1 cellular context compared by ENCODE assay signal in the genomic region with DNA sequence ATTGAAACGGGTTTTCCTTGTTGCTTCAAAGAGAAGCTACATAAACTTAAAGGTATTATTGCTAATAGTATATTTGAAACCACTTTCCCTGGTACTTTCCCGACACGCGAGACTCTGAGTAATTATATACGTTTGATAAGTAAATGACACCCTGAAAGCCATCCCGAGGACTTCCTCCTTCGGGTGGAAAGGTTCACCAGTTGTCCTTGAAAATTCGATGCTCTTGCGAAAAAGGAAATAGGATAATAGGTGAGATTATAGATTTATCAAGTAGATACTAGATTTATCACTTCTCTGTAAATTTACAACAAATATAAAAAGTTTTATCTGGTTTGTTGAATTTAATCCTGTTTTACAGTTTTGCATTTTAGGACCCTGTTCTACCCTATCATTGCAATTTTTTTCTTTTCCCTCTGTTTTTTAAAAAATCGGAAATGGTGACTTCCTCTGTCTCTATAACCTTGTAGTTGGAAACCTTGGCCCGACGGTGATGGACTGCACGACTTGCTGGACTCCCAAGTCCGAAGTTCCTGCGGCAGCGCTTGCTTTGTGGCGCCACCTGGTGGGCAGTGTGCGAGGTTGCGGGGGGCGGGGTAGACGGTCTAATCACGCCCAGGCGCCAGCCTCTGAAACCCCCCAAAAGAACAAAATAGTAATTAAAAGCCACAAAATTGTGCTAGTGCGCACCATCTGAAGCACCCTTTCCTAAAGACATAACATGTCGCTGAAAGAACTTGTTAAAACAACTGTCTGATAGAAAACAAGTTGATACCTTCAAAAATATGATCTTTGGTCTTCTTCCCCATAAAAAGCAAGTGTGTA.
TF ChIP-seq lines count a peak whose summit lies in the region.

No MANE protein-coding gene starts in this region.

TF ChIP-seq in HEK293, 187 proteins besides CTCF, POLR2A, EP300 and RAD21 (continued from another document and continues in another):
- TF ChIP-seq, protein P1, sequence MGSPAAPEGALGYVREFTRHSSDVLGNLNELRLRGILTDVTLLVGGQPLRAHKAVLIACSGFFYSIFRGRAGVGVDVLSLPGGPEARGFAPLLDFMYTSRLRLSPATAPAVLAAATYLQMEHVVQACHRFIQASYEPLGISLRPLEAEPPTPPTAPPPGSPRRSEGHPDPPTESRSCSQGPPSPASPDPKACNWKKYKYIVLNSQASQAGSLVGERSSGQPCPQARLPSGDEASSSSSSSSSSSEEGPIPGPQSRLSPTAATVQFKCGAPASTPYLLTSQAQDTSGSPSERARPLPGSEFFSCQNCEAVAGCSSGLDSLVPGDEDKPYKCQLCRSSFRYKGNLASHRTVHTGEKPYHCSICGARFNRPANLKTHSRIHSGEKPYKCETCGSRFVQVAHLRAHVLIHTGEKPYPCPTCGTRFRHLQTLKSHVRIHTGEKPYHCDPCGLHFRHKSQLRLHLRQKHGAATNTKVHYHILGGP (tag by site-specific recombination; IDR thresholded peaks at IDR 0.05): no peak
- TF ChIP-seq ZBTB8A (tag by site-specific recombination; IDR thresholded peaks at IDR 0.05) (0 out of 2 replicates have a peak, but pooled peaks have one; percentile 13), ZNF211 (tag by site-specific recombination; IDR thresholded peaks at IDR 0.05; ENCODE audit: low read depth) (no peak), HOXA7 (CRISPR knock-in tag; IDR thresholded peaks at IDR 0.05; ENCODE audit: borderline replicate concordance) (no peak), ZNF366 (tag by site-specific recombination; conservative IDR thresholded peaks at IDR 0.05) (no peak), ZFP3 (tag by site-specific recombination; IDR thresholded peaks at IDR 0.05; ENCODE audit: low read depth) (no peak), PRDM1 (tag by site-specific recombination; IDR thresholded peaks at IDR 0.05) (peak; percentile 32; the same call in 1 of the 2 replicates), ZSCAN30 (tag by site-specific recombination; IDR thresholded peaks at IDR 0.05) (no peak), IKZF3 (tag by site-specific recombination; IDR thresholded peaks at IDR 0.05) (no peak), ZNF701 (tag by site-specific recombination; IDR thresholded peaks at IDR 0.05) (no peak), ZNF600 (tag by site-specific recombination; IDR thresholded peaks at IDR 0.05) (peak; percentile 63), ZNF555 (tag by site-specific recombination; conservative IDR thresholded peaks at IDR 0.05) (no peak), SP7 (tag by site-specific recombination; IDR thresholded peaks at IDR 0.05) (no peak), ZNF76 (tag by site-specific recombination; IDR thresholded peaks at IDR 0.05; ENCODE audit: borderline replicate concordance, low read depth) (no peak), ZNF404 (tag by site-specific recombination; IDR thresholded peaks at IDR 0.05) (no peak), ZNF530 (tag by site-specific recombination; IDR thresholded peaks at IDR 0.05; ENCODE audit: low read depth) (no peak), ZNF624 (tag by site-specific recombination; IDR thresholded peaks at IDR 0.05) (no peak), KLF7 (tag by site-specific recombination; IDR thresholded peaks at IDR 0.05; ENCODE audit: borderline replicate concordance) (no peak), ZNF184 (tag by site-specific recombination; IDR thresholded peaks at IDR 0.05) (no peak), ZNF23 (tag by site-specific recombination; IDR thresholded peaks at IDR 0.05; ENCODE audit: borderline replicate concordance) (no peak), SCRT2 (tag by site-specific recombination; IDR thresholded peaks at IDR 0.05) (no peak), ZNF423 (tag by site-specific recombination; IDR thresholded peaks at IDR 0.05) (no peak), ZBTB17 (tag by site-specific recombination; IDR thresholded peaks at IDR 0.05) (no peak; the same call in none of the 2 replicates), ZNF621 (tag by site-specific recombination; IDR thresholded peaks at IDR 0.05) (no peak), ZNF121 (tag by site-specific recombination; IDR thresholded peaks at IDR 0.05) (no peak), ZNF324 (tag by site-specific recombination; IDR thresholded peaks at IDR 0.05) (no peak), ZNF48 (tag by site-specific recombination; IDR thresholded peaks at IDR 0.05) (no peak), ZNF132 (tag by site-specific recombination; IDR thresholded peaks at IDR 0.05; ENCODE audit: borderline replicate concordance) (no peak), ZNF350 (tag by site-specific recombination; IDR thresholded peaks at IDR 0.05) (no peak), BCL11A (tag by site-specific recombination; IDR thresholded peaks at IDR 0.05; ENCODE audit: low read depth) (peak; percentile 86; the same call in 1 of the 2 replicates), ZNF140 (tag by site-specific recombination; IDR thresholded peaks at IDR 0.05) (no peak), ZEB2 (tag by site-specific recombination; IDR thresholded peaks at IDR 0.05) (0 out of 2 replicates have a peak, but pooled peaks have one; percentile 18), ZNF266 (tag by site-specific recombination; IDR thresholded peaks at IDR 0.05; ENCODE audit: low read depth) (no peak), ZNF169 (tag by site-specific recombination; IDR thresholded peaks at IDR 0.05) (no peak)
- TF ChIP-seq, protein P2, sequence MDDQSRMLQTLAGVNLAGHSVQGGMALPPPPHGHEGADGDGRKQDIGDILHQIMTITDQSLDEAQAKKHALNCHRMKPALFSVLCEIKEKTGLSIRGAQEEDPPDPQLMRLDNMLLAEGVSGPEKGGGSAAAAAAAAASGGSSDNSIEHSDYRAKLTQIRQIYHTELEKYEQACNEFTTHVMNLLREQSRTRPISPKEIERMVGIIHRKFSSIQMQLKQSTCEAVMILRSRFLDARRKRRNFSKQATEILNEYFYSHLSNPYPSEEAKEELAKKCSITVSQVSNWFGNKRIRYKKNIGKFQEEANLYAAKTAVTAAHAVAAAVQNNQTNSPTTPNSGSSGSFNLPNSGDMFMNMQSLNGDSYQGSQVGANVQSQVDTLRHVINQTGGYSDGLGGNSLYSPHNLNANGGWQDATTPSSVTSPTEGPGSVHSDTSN (CRISPR knock-in tag; IDR thresholded peaks at IDR 0.05): no peak
- TF ChIP-seq, protein P3, sequence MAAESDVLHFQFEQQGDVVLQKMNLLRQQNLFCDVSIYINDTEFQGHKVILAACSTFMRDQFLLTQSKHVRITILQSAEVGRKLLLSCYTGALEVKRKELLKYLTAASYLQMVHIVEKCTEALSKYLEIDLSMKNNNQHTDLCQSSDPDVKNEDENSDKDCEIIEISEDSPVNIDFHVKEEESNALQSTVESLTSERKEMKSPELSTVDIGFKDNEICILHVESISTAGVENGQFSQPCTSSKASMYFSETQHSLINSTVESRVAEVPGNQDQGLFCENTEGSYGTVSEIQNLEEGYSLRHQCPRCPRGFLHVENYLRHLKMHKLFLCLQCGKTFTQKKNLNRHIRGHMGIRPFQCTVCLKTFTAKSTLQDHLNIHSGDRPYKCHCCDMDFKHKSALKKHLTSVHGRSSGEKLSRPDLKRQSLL (tag by site-specific recombination; IDR thresholded peaks at IDR 0.05): peak; percentile 79
- TF ChIP-seq, protein P4, sequence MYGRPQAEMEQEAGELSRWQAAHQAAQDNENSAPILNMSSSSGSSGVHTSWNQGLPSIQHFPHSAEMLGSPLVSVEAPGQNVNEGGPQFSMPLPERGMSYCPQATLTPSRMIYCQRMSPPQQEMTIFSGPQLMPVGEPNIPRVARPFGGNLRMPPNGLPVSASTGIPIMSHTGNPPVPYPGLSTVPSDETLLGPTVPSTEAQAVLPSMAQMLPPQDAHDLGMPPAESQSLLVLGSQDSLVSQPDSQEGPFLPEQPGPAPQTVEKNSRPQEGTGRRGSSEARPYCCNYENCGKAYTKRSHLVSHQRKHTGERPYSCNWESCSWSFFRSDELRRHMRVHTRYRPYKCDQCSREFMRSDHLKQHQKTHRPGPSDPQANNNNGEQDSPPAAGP (tag by site-specific recombination; IDR thresholded peaks at IDR 0.05): no peak
- TF ChIP-seq, protein P5, sequence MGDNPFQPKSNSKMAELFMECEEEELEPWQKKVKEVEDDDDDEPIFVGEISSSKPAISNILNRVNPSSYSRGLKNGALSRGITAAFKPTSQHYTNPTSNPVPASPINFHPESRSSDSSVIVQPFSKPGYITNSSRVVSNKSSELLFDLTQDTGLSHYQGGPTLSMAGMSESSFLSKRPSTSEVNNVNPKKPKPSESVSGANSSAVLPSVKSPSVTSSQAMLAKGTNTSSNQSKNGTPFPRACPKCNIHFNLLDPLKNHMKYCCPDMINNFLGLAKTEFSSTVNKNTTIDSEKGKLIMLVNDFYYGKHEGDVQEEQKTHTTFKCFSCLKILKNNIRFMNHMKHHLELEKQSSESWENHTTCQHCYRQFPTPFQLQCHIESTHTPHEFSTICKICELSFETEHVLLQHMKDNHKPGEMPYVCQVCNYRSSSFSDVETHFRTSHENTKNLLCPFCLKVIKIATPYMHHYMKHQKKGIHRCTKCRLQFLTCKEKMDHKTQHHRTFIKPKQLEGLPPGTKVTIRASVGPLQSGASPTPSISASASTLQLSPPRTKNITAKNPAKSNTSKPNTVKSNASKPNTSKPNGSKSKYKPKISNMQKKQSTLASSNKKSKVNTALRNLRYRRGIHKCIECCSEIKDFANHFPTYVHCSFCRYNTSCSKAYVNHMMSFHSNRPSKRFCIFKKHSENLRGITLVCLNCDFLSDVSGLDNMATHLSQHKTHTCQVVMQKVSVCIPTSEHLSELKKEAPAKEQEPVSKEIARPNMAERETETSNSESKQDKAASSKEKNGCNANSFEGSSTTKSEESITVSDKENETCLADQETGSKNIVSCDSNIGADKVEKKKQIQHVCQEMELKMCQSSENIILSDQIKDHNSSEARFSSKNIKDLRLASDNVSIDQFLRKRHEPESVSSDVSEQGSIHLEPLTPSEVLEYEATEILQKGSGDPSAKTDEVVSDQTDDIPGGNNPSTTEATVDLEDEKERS (tag by site-specific recombination; IDR thresholded peaks at IDR 0.05): no peak
- TF ChIP-seq, protein P6, sequence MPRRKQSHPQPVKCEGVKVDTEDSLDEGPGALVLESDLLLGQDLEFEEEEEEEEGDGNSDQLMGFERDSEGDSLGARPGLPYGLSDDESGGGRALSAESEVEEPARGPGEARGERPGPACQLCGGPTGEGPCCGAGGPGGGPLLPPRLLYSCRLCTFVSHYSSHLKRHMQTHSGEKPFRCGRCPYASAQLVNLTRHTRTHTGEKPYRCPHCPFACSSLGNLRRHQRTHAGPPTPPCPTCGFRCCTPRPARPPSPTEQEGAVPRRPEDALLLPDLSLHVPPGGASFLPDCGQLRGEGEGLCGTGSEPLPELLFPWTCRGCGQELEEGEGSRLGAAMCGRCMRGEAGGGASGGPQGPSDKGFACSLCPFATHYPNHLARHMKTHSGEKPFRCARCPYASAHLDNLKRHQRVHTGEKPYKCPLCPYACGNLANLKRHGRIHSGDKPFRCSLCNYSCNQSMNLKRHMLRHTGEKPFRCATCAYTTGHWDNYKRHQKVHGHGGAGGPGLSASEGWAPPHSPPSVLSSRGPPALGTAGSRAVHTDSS (tag by site-specific recombination; IDR thresholded peaks at IDR 0.05): no peak
- TF ChIP-seq, protein P7, sequence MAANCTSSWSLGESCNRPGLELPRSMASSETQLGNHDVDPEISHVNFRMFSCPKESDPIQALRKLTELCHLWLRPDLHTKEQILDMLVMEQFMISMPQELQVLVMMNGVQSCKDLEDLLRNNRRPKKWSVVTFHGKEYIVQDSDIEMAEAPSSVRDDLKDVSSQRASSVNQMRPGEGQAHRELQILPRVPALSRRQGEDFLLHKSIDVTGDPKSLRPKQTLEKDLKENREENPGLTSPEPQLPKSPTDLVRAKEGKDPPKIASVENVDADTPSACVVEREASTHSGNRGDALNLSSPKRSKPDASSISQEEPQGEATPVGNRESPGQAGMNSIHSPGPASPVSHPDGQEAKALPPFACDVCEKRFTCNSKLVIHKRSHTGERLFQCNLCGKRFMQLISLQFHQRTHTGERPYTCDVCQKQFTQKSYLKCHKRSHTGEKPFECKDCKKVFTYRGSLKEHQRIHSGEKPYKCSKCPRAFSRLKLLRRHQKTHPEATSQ (tag by site-specific recombination; IDR thresholded peaks at IDR 0.05): no peak
- TF ChIP-seq, protein P8, sequence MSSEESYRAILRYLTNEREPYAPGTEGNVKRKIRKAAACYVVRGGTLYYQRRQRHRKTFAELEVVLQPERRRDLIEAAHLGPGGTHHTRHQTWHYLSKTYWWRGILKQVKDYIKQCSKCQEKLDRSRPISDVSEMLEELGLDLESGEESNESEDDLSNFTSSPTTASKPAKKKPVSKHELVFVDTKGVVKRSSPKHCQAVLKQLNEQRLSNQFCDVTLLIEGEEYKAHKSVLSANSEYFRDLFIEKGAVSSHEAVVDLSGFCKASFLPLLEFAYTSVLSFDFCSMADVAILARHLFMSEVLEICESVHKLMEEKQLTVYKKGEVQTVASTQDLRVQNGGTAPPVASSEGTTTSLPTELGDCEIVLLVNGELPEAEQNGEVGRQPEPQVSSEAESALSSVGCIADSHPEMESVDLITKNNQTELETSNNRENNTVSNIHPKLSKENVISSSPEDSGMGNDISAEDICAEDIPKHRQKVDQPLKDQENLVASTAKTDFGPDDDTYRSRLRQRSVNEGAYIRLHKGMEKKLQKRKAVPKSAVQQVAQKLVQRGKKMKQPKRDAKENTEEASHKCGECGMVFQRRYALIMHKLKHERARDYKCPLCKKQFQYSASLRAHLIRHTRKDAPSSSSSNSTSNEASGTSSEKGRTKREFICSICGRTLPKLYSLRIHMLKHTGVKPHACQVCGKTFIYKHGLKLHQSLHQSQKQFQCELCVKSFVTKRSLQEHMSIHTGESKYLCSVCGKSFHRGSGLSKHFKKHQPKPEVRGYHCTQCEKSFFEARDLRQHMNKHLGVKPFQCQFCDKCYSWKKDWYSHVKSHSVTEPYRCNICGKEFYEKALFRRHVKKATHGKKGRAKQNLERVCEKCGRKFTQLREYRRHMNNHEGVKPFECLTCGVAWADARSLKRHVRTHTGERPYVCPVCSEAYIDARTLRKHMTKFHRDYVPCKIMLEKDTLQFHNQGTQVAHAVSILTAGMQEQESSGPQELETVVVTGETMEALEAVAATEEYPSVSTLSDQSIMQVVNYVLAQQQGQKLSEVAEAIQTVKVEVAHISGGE (tag by site-specific recombination; conservative IDR thresholded peaks at IDR 0.05; ENCODE audit: low read depth): no peak
- TF ChIP-seq, protein P9, sequence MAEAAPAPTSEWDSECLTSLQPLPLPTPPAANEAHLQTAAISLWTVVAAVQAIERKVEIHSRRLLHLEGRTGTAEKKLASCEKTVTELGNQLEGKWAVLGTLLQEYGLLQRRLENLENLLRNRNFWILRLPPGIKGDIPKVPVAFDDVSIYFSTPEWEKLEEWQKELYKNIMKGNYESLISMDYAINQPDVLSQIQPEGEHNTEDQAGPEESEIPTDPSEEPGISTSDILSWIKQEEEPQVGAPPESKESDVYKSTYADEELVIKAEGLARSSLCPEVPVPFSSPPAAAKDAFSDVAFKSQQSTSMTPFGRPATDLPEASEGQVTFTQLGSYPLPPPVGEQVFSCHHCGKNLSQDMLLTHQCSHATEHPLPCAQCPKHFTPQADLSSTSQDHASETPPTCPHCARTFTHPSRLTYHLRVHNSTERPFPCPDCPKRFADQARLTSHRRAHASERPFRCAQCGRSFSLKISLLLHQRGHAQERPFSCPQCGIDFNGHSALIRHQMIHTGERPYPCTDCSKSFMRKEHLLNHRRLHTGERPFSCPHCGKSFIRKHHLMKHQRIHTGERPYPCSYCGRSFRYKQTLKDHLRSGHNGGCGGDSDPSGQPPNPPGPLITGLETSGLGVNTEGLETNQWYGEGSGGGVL (tag by site-specific recombination; IDR thresholded peaks at IDR 0.05): no peak
- TF ChIP-seq, protein P10, sequence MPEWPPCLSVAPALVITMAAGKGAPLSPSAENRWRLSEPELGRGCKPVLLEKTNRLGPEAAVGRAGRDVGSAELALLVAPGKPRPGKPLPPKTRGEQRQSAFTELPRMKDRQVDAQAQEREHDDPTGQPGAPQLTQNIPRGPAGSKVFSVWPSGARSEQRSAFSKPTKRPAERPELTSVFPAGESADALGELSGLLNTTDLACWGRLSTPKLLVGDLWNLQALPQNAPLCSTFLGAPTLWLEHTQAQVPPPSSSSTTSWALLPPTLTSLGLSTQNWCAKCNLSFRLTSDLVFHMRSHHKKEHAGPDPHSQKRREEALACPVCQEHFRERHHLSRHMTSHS (tag by site-specific recombination; IDR thresholded peaks at IDR 0.05): no peak
